Comparison of ENCODE assay signal across 1 cellular context in the genomic region with DNA sequence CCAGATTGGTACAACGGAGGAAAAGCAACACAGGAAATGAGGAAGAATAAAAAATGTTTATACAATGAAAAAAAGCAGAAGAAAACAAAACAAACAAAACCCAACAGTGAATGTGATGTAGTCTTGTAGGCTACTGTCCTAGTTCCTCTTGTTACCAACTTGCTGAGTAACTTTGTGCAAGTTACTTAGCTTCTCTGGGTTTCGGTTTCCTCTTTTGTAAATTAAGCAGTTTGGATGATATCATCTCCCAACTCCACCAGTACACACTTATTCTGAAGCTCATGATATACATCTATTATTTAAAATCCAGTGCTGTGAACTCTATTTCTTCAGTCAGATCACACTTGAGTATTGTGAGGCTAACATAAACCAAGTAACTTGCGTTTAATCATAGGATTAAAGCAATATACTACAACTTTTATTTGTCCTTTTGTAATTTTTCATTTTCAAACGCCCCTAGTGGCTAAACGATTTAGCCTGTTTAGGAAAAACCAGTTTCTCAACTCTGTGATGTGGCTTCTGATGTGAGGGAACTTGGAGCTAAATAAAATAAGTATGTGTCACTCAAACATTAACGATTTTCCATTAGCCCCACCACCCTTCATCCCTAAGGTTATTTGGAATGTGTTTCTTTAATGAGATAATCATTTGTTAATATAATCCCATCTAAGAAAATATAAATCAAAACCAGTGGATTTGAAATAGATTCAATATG.
A peak's percentile ranks its signal among the peaks of the same experiment; 100 is the strongest.
TF ChIP-seq lines count a peak whose summit lies in the region.

No MANE protein-coding gene starts in this region.

TF ChIP-seq in K562, 482 proteins besides CTCF, POLR2A, EP300 and RAD21 (continued from another document and continues in another):
- TF ChIP-seq ZNF407 (IDR thresholded peaks at IDR 0.05; ENCODE audit: low read depth) = no peak
- TF ChIP-seq ZNF174 (CRISPR knock-in tag; IDR thresholded peaks at IDR 0.05) = no peak
- TF ChIP-seq SRF (CRISPR knock-in tag; IDR thresholded peaks at IDR 0.05) = no peak
- no peak for TF ChIP-seq BHLHE40 (IDR thresholded peaks at IDR 0.05; ENCODE audit: low read length)
- no peak for TF ChIP-seq KLF6 (CRISPR knock-in tag; IDR thresholded peaks at IDR 0.05; ENCODE audit: borderline replicate concordance)
- no peak for TF ChIP-seq ADNP (tag; IDR thresholded peaks at IDR 0.05)
- no peak for TF ChIP-seq SIRT6 (IDR thresholded peaks at IDR 0.05; ENCODE audit: low read depth, low read length)
- TF ChIP-seq RBM39 (optimal IDR thresholded peaks at IDR 0.05; ENCODE audit: low read depth, low read length) = no peak
- TF ChIP-seq ZNF77 (CRISPR knock-in tag; IDR thresholded peaks at IDR 0.05) = no peak
- TF ChIP-seq FOXJ2 (tag; IDR thresholded peaks at IDR 0.05) = no peak
- TF ChIP-seq SMARCA5 (IDR thresholded peaks at IDR 0.05) = peak; percentile 14; the same call in 1 of the 2 replicates
- no peak for TF ChIP-seq STAT5A (IDR thresholded peaks at IDR 0.05; ENCODE audit: borderline replicate concordance, low read length)
- no peak for TF ChIP-seq TGIF2 (CRISPR knock-in tag; IDR thresholded peaks at IDR 0.05)
- TF ChIP-seq TRIM25 (IDR thresholded peaks at IDR 0.05; ENCODE audit: borderline replicate concordance) = no peak
- TF ChIP-seq, protein P1, sequence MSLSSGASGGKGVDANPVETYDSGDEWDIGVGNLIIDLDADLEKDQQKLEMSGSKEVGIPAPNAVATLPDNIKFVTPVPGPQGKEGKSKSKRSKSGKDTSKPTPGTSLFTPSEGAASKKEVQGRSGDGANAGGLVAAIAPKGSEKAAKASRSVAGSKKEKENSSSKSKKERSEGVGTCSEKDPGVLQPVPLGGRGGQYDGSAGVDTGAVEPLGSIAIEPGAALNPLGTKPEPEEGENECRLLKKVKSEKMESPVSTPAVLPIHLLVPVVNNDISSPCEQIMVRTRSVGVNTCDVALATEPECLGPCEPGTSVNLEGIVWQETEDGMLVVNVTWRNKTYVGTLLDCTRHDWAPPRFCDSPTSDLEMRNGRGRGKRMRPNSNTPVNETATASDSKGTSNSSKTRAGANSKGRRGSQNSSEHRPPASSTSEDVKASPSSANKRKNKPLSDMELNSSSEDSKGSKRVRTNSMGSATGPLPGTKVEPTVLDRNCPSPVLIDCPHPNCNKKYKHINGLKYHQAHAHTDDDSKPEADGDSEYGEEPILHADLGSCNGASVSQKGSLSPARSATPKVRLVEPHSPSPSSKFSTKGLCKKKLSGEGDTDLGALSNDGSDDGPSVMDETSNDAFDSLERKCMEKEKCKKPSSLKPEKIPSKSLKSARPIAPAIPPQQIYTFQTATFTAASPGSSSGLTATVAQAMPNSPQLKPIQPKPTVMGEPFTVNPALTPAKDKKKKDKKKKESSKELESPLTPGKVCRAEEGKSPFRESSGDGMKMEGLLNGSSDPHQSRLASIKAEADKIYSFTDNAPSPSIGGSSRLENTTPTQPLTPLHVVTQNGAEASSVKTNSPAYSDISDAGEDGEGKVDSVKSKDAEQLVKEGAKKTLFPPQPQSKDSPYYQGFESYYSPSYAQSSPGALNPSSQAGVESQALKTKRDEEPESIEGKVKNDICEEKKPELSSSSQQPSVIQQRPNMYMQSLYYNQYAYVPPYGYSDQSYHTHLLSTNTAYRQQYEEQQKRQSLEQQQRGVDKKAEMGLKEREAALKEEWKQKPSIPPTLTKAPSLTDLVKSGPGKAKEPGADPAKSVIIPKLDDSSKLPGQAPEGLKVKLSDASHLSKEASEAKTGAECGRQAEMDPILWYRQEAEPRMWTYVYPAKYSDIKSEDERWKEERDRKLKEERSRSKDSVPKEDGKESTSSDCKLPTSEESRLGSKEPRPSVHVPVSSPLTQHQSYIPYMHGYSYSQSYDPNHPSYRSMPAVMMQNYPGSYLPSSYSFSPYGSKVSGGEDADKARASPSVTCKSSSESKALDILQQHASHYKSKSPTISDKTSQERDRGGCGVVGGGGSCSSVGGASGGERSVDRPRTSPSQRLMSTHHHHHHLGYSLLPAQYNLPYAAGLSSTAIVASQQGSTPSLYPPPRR (CRISPR knock-in tag; IDR thresholded peaks at IDR 0.05; ENCODE audit: borderline replicate concordance) = no peak
- TF ChIP-seq ZNF785 (CRISPR knock-in tag; IDR thresholded peaks at IDR 0.05) = no peak
- peak; percentile 17 for TF ChIP-seq ETV1 (tag; conservative IDR thresholded peaks at IDR 0.05; ENCODE audit: low read depth)
- no peak for TF ChIP-seq PBX2 (CRISPR knock-in tag; IDR thresholded peaks at IDR 0.05; ENCODE audit: low read depth)
- TF ChIP-seq PBX2 (tag; conservative IDR thresholded peaks at IDR 0.05; ENCODE audit: low read depth) = peak; percentile 41; the same call in 1 of the 2 replicates
- no peak for TF ChIP-seq LARP7 (IDR thresholded peaks at IDR 0.05)
- TF ChIP-seq, protein P2, sequence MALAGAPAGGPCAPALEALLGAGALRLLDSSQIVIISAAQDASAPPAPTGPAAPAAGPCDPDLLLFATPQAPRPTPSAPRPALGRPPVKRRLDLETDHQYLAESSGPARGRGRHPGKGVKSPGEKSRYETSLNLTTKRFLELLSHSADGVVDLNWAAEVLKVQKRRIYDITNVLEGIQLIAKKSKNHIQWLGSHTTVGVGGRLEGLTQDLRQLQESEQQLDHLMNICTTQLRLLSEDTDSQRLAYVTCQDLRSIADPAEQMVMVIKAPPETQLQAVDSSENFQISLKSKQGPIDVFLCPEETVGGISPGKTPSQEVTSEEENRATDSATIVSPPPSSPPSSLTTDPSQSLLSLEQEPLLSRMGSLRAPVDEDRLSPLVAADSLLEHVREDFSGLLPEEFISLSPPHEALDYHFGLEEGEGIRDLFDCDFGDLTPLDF (CRISPR knock-in tag; IDR thresholded peaks at IDR 0.05) = 0 out of 2 replicates have a peak, but pooled peaks have one; percentile 17
- TF ChIP-seq MEIS2 (IDR thresholded peaks at IDR 0.05; ENCODE audit: partially characterized antibody) = peak; percentile 11
- TF ChIP-seq STAT5B (CRISPR knock-in tag; IDR thresholded peaks at IDR 0.05) = no peak
- no peak for TF ChIP-seq ZNF140 (CRISPR knock-in tag; IDR thresholded peaks at IDR 0.05)
- TF ChIP-seq NCOA2 (IDR thresholded peaks at IDR 0.05; ENCODE audit: partially characterized antibody in 2 of 2) = no peak
- no peak for TF ChIP-seq MBD1 (CRISPR knock-in tag; IDR thresholded peaks at IDR 0.05)
- no peak for TF ChIP-seq MLX (CRISPR knock-in tag; conservative IDR thresholded peaks at IDR 0.05)
- TF ChIP-seq HNRNPL (IDR thresholded peaks at IDR 0.05; ENCODE audit: low read depth, low read length) = no peak
- no peak for TF ChIP-seq SP2 (IDR thresholded peaks at IDR 0.05; ENCODE audit: extremely low read depth, low read depth, low read length, poor library complexity, severe bottlenecking)
- no peak for TF ChIP-seq PREB (CRISPR knock-in tag; IDR thresholded peaks at IDR 0.05)
- TF ChIP-seq MCM5 (IDR thresholded peaks at IDR 0.05; ENCODE audit: low read depth) = no peak
